ENCODE assay signal across 1 cellular context in the genomic region with DNA sequence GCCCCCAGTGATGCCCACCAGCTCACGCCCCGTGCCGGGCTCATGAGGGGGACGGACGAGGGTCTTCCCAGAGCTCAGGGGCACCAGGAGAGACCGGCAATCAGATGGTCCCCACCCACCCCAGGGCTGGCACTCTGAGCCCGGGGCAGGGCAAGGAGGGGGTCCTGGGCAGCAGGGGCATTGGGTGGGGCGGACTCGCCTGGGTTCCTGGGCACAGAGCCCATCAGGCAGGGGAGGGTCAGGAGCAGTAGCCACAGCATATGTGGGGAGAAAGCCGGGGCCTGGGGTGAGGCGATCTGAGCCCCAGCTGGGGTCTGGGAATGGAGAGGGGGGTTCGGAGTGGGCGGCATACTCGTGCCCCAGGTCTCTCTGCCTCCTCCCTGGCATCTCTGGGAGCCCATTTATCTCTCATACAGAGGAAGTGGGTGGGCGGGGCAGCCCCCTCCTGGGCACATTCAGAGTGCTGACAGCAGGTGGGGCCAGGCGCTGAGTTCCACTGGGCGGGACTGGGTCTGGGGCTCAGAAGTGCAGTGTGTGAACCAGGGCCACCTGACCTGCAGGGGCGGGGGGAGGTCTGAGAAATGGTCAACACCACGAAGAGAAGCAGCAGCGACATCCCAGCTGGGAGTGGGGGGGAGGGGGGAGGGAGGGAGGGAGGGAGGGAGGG.
TF ChIP-seq lines count a peak whose summit lies in the region.

No MANE protein-coding gene starts in this region.

TF ChIP-seq in GM23338, 12 proteins besides CTCF, POLR2A, EP300 and RAD21:
- TF ChIP-seq, protein P1, sequence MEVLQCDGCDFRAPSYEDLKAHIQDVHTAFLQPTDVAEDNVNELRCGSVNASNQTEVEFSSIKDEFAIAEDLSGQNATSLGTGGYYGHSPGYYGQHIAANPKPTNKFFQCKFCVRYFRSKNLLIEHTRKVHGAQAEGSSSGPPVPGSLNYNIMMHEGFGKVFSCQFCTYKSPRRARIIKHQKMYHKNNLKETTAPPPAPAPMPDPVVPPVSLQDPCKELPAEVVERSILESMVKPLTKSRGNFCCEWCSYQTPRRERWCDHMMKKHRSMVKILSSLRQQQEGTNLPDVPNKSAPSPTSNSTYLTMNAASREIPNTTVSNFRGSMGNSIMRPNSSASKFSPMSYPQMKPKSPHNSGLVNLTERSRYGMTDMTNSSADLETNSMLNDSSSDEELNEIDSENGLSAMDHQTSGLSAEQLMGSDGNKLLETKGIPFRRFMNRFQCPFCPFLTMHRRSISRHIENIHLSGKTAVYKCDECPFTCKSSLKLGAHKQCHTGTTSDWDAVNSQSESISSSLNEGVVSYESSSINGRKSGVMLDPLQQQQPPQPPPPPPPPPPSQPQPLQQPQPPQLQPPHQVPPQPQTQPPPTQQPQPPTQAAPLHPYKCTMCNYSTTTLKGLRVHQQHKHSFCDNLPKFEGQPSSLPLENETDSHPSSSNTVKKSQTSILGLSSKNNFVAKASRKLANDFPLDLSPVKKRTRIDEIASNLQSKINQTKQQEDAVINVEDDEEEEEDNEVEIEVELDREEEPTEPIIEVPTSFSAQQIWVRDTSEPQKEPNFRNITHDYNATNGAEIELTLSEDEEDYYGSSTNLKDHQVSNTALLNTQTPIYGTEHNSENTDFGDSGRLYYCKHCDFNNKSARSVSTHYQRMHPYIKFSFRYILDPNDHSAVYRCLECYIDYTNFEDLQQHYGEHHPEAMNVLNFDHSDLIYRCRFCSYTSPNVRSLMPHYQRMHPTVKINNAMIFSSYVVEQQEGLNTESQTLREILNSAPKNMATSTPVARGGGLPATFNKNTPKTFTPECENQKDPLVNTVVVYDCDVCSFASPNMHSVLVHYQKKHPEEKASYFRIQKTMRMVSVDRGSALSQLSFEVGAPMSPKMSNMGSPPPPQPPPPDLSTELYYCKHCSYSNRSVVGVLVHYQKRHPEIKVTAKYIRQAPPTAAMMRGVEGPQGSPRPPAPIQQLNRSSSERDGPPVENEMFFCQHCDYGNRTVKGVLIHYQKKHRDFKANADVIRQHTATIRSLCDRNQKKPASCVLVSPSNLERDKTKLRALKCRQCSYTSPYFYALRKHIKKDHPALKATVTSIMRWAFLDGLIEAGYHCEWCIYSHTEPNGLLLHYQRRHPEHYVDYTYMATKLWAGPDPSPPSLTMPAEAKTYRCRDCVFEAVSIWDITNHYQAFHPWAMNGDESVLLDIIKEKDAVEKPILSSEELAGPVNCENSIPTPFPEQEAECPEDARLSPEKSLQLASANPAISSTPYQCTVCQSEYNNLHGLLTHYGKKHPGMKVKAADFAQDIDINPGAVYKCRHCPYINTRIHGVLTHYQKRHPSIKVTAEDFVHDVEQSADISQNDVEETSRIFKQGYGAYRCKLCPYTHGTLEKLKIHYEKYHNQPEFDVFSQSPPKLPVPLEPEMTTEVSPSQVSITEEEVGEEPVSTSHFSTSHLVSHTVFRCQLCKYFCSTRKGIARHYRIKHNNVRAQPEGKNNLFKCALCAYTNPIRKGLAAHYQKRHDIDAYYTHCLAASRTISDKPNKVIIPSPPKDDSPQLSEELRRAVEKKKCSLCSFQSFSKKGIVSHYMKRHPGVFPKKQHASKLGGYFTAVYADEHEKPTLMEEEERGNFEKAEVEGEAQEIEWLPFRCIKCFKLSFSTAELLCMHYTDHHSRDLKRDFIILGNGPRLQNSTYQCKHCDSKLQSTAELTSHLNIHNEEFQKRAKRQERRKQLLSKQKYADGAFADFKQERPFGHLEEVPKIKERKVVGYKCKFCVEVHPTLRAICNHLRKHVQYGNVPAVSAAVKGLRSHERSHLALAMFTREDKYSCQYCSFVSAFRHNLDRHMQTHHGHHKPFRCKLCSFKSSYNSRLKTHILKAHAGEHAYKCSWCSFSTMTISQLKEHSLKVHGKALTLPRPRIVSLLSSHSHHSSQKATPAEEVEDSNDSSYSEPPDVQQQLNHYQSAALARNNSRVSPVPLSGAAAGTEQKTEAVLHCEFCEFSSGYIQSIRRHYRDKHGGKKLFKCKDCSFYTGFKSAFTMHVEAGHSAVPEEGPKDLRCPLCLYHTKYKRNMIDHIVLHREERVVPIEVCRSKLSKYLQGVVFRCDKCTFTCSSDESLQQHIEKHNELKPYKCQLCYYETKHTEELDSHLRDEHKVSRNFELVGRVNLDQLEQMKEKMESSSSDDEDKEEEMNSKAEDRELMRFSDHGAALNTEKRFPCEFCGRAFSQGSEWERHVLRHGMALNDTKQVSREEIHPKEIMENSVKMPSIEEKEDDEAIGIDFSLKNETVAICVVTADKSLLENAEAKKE (CRISPR knock-in tag; IDR thresholded peaks at IDR 0.05) = no peak
- TF ChIP-seq JUNB (IDR thresholded peaks at IDR 0.05; ENCODE audit: unreplicated experiment) = no peak
- TF ChIP-seq REST (IDR thresholded peaks at IDR 0.05; ENCODE audit: unreplicated experiment) = no peak
- no peak for TF ChIP-seq EZH2 (IDR thresholded peaks at IDR 0.05; ENCODE audit: low read depth, unreplicated experiment)
